1 cellular context compared by ENCODE assay signal in genomic region chr3:14322667-14323295, GRCh38.
TF ChIP-seq lines count a peak whose summit lies in the region.

No MANE protein-coding gene starts in this region.

TF ChIP-seq in HepG2, 621 proteins besides CTCF, POLR2A, EP300 and RAD21 (continued from another document and continues in another):
- TF ChIP-seq KDM5B (CRISPR knock-in tag; IDR thresholded peaks at IDR 0.05; ENCODE audit: borderline replicate concordance), result peak; percentile 44; the same call in 1 of the 2 replicates
- no peak for TF ChIP-seq U2AF1 (optimal IDR thresholded peaks at IDR 0.05; ENCODE audit: low read depth, low read length)
- TF ChIP-seq ZNF766 (CRISPR knock-in tag; IDR thresholded peaks at IDR 0.05; ENCODE audit: borderline replicate concordance), result no peak
- no peak for TF ChIP-seq ATM (IDR thresholded peaks at IDR 0.05; ENCODE audit: borderline replicate concordance)
- TF ChIP-seq MLX (CRISPR knock-in tag; IDR thresholded peaks at IDR 0.05), result peak; percentile 81
- peak; percentile 18; the same call in 1 of the 2 replicates for TF ChIP-seq ZFX (CRISPR knock-in tag; IDR thresholded peaks at IDR 0.05; ENCODE audit: low read depth)
- no peak for TF ChIP-seq TEAD2 (CRISPR knock-in tag; IDR thresholded peaks at IDR 0.05)
- TF ChIP-seq BCLAF1 (IDR thresholded peaks at IDR 0.05), result no peak
- TF ChIP-seq PHF21A (CRISPR knock-in tag; IDR thresholded peaks at IDR 0.05), result peak; percentile 15; the same call in 1 of the 2 replicates
- TF ChIP-seq SOX5 (CRISPR knock-in tag; IDR thresholded peaks at IDR 0.05; ENCODE audit: borderline replicate concordance), result peak; percentile 68
- TF ChIP-seq NFE2 (CRISPR knock-in tag; IDR thresholded peaks at IDR 0.05), result no peak
- TF ChIP-seq YY1 (IDR thresholded peaks at IDR 0.05; ENCODE audit: insufficient read depth, insufficient replicate concordance, low read depth, low read length), result no peak
- TF ChIP-seq ZNF75D (CRISPR knock-in tag; IDR thresholded peaks at IDR 0.05; ENCODE audit: borderline replicate concordance), result no peak
- no peak; the same call in 1 of the 2 replicates for TF ChIP-seq ZNF225 (CRISPR knock-in tag; IDR thresholded peaks at IDR 0.05)
- 0 out of 2 replicates have a peak, but pooled peaks have one; percentile 14 for TF ChIP-seq ZNF276 (CRISPR knock-in tag; IDR thresholded peaks at IDR 0.05; ENCODE audit: low read depth)
- TF ChIP-seq MXI1 (IDR thresholded peaks at IDR 0.05; ENCODE audit: borderline replicate concordance, low read depth, low read length), result no peak
- TF ChIP-seq NRL (CRISPR knock-in tag; IDR thresholded peaks at IDR 0.05; ENCODE audit: borderline replicate concordance), result 0 out of 2 replicates have a peak, but pooled peaks have one; percentile 31
- TF ChIP-seq DMTF1 (CRISPR knock-in tag; IDR thresholded peaks at IDR 0.05), result no peak
- TF ChIP-seq TFE3 (CRISPR knock-in tag; IDR thresholded peaks at IDR 0.05), result peak; percentile 51; the same call in 1 of the 2 replicates
- TF ChIP-seq GLI4 (CRISPR knock-in tag; IDR thresholded peaks at IDR 0.05; ENCODE audit: borderline replicate concordance), result no peak; the same call in 1 of the 2 replicates
- no peak for TF ChIP-seq ZNF7 (CRISPR knock-in tag; IDR thresholded peaks at IDR 0.05)
- peak; percentile 86 for TF ChIP-seq PITX1 (CRISPR knock-in tag; IDR thresholded peaks at IDR 0.05)
- no peak for TF ChIP-seq FOXA1 (IDR thresholded peaks at IDR 0.05)
- peak; percentile 58 for TF ChIP-seq FOXA1 (CRISPR knock-in tag; IDR thresholded peaks at IDR 0.05)
- TF ChIP-seq ZNF572 (CRISPR knock-in tag; IDR thresholded peaks at IDR 0.05), result no peak
- no peak for TF ChIP-seq NKX3-1 (CRISPR knock-in tag; IDR thresholded peaks at IDR 0.05)
- TF ChIP-seq ARID3A (IDR thresholded peaks at IDR 0.05; ENCODE audit: low read depth, low read length), result peak; percentile 21; the same call in 1 of the 2 replicates
- no peak for TF ChIP-seq ELF1 (CRISPR knock-in tag; IDR thresholded peaks at IDR 0.05)
- TF ChIP-seq MAFG (CRISPR knock-in tag; IDR thresholded peaks at IDR 0.05), result no peak
- TF ChIP-seq ZNF724P (CRISPR knock-in tag; IDR thresholded peaks at IDR 0.05; ENCODE audit: borderline replicate concordance), result no peak
- peak; percentile 53; the same call in 1 of the 2 replicates for TF ChIP-seq ZNF788 (CRISPR knock-in tag; IDR thresholded peaks at IDR 0.05; ENCODE audit: borderline replicate concordance)
- no peak for TF ChIP-seq RORA (CRISPR knock-in tag; IDR thresholded peaks at IDR 0.05)
- no peak for TF ChIP-seq ZNF3 (CRISPR knock-in tag; IDR thresholded peaks at IDR 0.05)
- TF ChIP-seq ZFP82 (CRISPR knock-in tag; IDR thresholded peaks at IDR 0.05; ENCODE audit: borderline replicate concordance), result no peak
- TF ChIP-seq NCOA5 (CRISPR knock-in tag; IDR thresholded peaks at IDR 0.05), result no peak
- no peak for TF ChIP-seq ZNF589 (CRISPR knock-in tag; conservative IDR thresholded peaks at IDR 0.05)
- TF ChIP-seq POLR2AphosphoS2 (IDR thresholded peaks at IDR 0.05; ENCODE audit: low read depth, low read length), result no peak
- TF ChIP-seq ELF4 (CRISPR knock-in tag; IDR thresholded peaks at IDR 0.05; ENCODE audit: borderline replicate concordance), result no peak
- no peak for TF ChIP-seq ZNF776 (CRISPR knock-in tag; IDR thresholded peaks at IDR 0.05)
- TF ChIP-seq YEATS2 (CRISPR knock-in tag; IDR thresholded peaks at IDR 0.05; ENCODE audit: borderline replicate concordance), result no peak
- no peak for TF ChIP-seq NR3C1 (CRISPR knock-in tag; IDR thresholded peaks at IDR 0.05)
- no peak; the same call in 1 of the 2 replicates for TF ChIP-seq ZNF564 (CRISPR knock-in tag; IDR thresholded peaks at IDR 0.05)
- no peak for TF ChIP-seq PTBP1 (IDR thresholded peaks at IDR 0.05; ENCODE audit: low read depth, low read length, poor library complexity, severe bottlenecking)
- no peak for TF ChIP-seq ZNF121 (CRISPR knock-in tag; IDR thresholded peaks at IDR 0.05)
- TF ChIP-seq STAT5B (CRISPR knock-in tag; IDR thresholded peaks at IDR 0.05), result no peak
- no peak for TF ChIP-seq ZNF138 (CRISPR knock-in tag; IDR thresholded peaks at IDR 0.05; ENCODE audit: low read depth)
- TF ChIP-seq RXRA (CRISPR knock-in tag; IDR thresholded peaks at IDR 0.05), result peak; percentile 34; the same call in 1 of the 2 replicates
- TF ChIP-seq SIN3B (IDR thresholded peaks at IDR 0.05; ENCODE audit: low read length), result no peak
- TF ChIP-seq USF2 (IDR thresholded peaks at IDR 0.05; ENCODE audit: low read depth, low read length), result no peak
- TF ChIP-seq USF2 (CRISPR knock-in tag; IDR thresholded peaks at IDR 0.05; ENCODE audit: borderline replicate concordance), result no peak
- no peak for TF ChIP-seq KLF11 (CRISPR knock-in tag; IDR thresholded peaks at IDR 0.05)
- TF ChIP-seq ZNF597 (CRISPR knock-in tag; IDR thresholded peaks at IDR 0.05), result no peak
- no peak for TF ChIP-seq ZNF44 (CRISPR knock-in tag; IDR thresholded peaks at IDR 0.05)
- TF ChIP-seq SMYD3 (CRISPR knock-in tag; IDR thresholded peaks at IDR 0.05), result no peak
- no peak for TF ChIP-seq FIP1L1 (IDR thresholded peaks at IDR 0.05; ENCODE audit: borderline replicate concordance, insufficient read depth, low read depth, low read length)
- TF ChIP-seq RFX5 (IDR thresholded peaks at IDR 0.05; ENCODE audit: low read depth, low read length), result no peak
- peak; percentile 70 for TF ChIP-seq ZNF768 (CRISPR knock-in tag; IDR thresholded peaks at IDR 0.05)
- TF ChIP-seq PATZ1 (CRISPR knock-in tag; IDR thresholded peaks at IDR 0.05), result no peak
